24 cellular contexts compared by ENCODE assay signal in genomic region chrX:134821901-134822300, GRCh38. TPM values are rescaled to one million over a fixed set of nuclear protein-coding genes. Genes with fewer than 3 reads are reported as not detected.
DNase-seq lines count a peak whose midpoint lies in the region; ATAC-seq and TF ChIP-seq lines count a peak whose summit lies in the region.
"Had no signal": no experiment of that assay in that cellular context is flagged by ENCODE, and none has a peak within 500 bp of the region (broad histone marks: within the 10 kb centered on the region; RNA-seq: fewer than 3 reads in every experiment).

No MANE protein-coding gene starts in this region.

- no peaks in the 10 kb centered on the region for H3K27me3 ChIP-seq in WERI-Rb-1 (ENCODE audit: insufficient read depth, low read depth, severe bottlenecking)
- H3K27me3 ChIP-seq in lower lobe of right lung (ENCODE audit: low read depth), result no peaks in the 10 kb centered on the region
- no peaks in the 10 kb centered on the region for H3K27me3 ChIP-seq in subcutaneous abdominal adipose tissue (ENCODE audit: control insufficient read depth in 5 of 5, insufficient read depth in 4 of 5, low read length in 5 of 5)
- no peaks in the 10 kb centered on the region for H3K27me3 ChIP-seq in neuronal stem cell (ENCODE audit: control insufficient read depth in 3 of 3, insufficient read depth in 3 of 3, low read depth in 1 of 3, low read length in 3 of 3)
- H3K27me3 ChIP-seq: tibial artery had no signal

- H3K36me3 Mint-ChIP-seq in HFFc6 (ENCODE audit: low read depth), result no peaks in the 10 kb centered on the region

- no peak overlapping the region for H3K4me2 ChIP-seq in neuronal stem cell (ENCODE audit: insufficient read depth, low read length, poor library complexity, severe bottlenecking)
- H3K4me2 ChIP-seq: SK-N-SH had no signal

- no peaks in the 10 kb centered on the region for H3K79me1 ChIP-seq in neuronal stem cell (ENCODE audit: low read depth, low read length)

- H3K4me3 Mint-ChIP-seq in HFFc6, result no peak overlapping the region
- H3K4me3 Mint-ChIP-seq: activated CD4-positive, alpha-beta T cell treated with anti-CD3 and anti-CD28 coated beads for 36 hours; activated naive CD8-positive, alpha-beta T cell treated with anti-CD3 and anti-CD28 coated beads, Interleukin-2, amount 50 U/mL, for 24 hours; CD4-positive, alpha-beta memory T cell; stimulated activated naive B cell treated with anti-CD40 and anti-IgM and Interleukin-4, amounts not matched to agents 10 μg/mL and 1 μg/mL and 100 μg/mL, for 72 hours had no signal

- no peak overlapping the region for H2AFZ ChIP-seq in neuronal stem cell (ENCODE audit: low read length)

- no peak overlapping the region for H2BK12ac ChIP-seq in neuronal stem cell (ENCODE audit: low read length)

- H3K4me3 ChIP-seq in WERI-Rb-1 (ENCODE audit: low read depth, low read length) (no peak overlapping the region), lower lobe of right lung (no peak overlapping the region), subcutaneous abdominal adipose tissue (ENCODE audit: low read depth in 1 of 5, low read length in 5 of 5) (no peak overlapping the region), neuronal stem cell (ENCODE audit: low read length in 2 of 2) (no peak overlapping the region)
- H3K4me3 ChIP-seq: tibial artery had no signal

- H3K18ac ChIP-seq in neuronal stem cell (ENCODE audit: low read length), result no peak overlapping the region

- H3K4me1 ChIP-seq in lower lobe of right lung (no peaks in the 10 kb centered on the region), subcutaneous abdominal adipose tissue (ENCODE audit: control insufficient read depth in 5 of 5, insufficient read depth in 5 of 5, low read length in 5 of 5) (peaks cover 0 to 8% (median 0%) of the 10 kb centered on the region in 5 donors), neuronal stem cell (ENCODE audit: control insufficient read depth in 2 of 2, insufficient read depth in 1 of 2, low read depth in 1 of 2, low read length in 2 of 2) (no peaks in the 10 kb centered on the region)
- H3K4me1 ChIP-seq: tibial artery had no signal

- H2BK15ac ChIP-seq in neuronal stem cell (ENCODE audit: low read length), result no peak overlapping the region

- no peak for TF ChIP-seq CTCF in HFFc6 (IDR thresholded peaks at IDR 0.05)
- no peak for TF ChIP-seq CTCF in WERI-Rb-1 (IDR thresholded peaks at IDR 0.05; ENCODE audit: low read depth, low read length)
- no peak for TF ChIP-seq CTCF in lower lobe of right lung (IDR thresholded peaks at IDR 0.05)

- intact Hi-C loops in lower lobe of right lung (cut with DNase I), result no loop called here

- no peak overlapping the region for H3K4ac ChIP-seq in neuronal stem cell (ENCODE audit: low read length)

- H3K9ac ChIP-seq in subcutaneous abdominal adipose tissue (ENCODE audit: low read length in 5 of 5) (peak overlapping the region in 1 of 5 donors; percentile 3), neuronal stem cell (ENCODE audit: low read depth, low read length, poor library complexity) (no peak overlapping the region)
- H3K9ac ChIP-seq: SK-N-SH had no signal

- no peak for DNase-seq in HFFc6
- peak; percentile 20 for DNase-seq in WERI-Rb-1
- no peak for DNase-seq in lower lobe of right lung
- no peak for DNase-seq in stimulated activated naive CD8-positive, alpha-beta T cell treated with anti-CD3 and anti-CD28 coated beads, Interleukin-15, Interleukin-2, amounts not matched to agents 100 U/mL and 50 U/mL, for 24 hours
- no peak for DNase-seq in 8988T
- DNase-seq in neuronal stem cell (ENCODE audit: low spot score), result no peak
- DNase-seq: activated CD4-positive, alpha-beta T cell treated with anti-CD3 and anti-CD28 coated beads for 36 hours; activated CD8-positive, alpha-beta memory T cell treated with anti-CD3 and anti-CD28 coated beads for 24 hours; activated gamma-delta T cell treated with Interleukin-2 at 50 U/mL for 16 hours; activated naive CD8-positive, alpha-beta T cell treated with anti-CD3 and anti-CD28 coated beads, Interleukin-2, amount 50 U/mL, for 24 hours; activated T-cell treated with anti-CD3 and anti-CD28 coated beads, Interleukin-2, amount 50 U/mL, for 1 hour; CD4-positive, alpha-beta memory T cell; DMS 273 treated with DMSO at 0.1 percent for 48 hours; effector CD4-positive, alpha-beta T cell; NCI-H2171 treated with DMSO at 0.1 percent for 48 hours; NCI-H524 treated with DMSO at 0.1 percent for 48 hours; RPMI8226; SK-N-SH; stimulated activated CD4-positive, alpha-beta T cell treated with anti-CD3 and anti-CD28 coated beads, Interleukin-12 subunit alpha, Interleukin-12 subunit beta, amount 100 ng/mL, for 4 hours; stimulated activated CD4-positive, alpha-beta T cell treated with anti-CD3 and anti-CD28 coated beads, Interleukin-4, amount 100 ng/mL, for 24 hours; stimulated activated naive B cell treated with anti-CD40 and anti-IgM and Interleukin-4, amounts not matched to agents 10 μg/mL and 1 μg/mL and 100 μg/mL, for 72 hours; T-helper 2 cell had no signal

- H2AK5ac ChIP-seq in neuronal stem cell (ENCODE audit: low read depth, low read length), result no peak overlapping the region

- no peak for ATAC-seq in lower lobe of right lung
- no peak for ATAC-seq in stimulated activated naive CD8-positive, alpha-beta T cell treated with anti-CD3 and anti-CD28 coated beads, Interleukin-15, Interleukin-2, amounts not matched to agents 100 U/mL and 50 U/mL, for 24 hours
- ATAC-seq: activated CD4-positive, alpha-beta T cell treated with anti-CD3 and anti-CD28 coated beads for 36 hours; activated naive CD8-positive, alpha-beta T cell treated with anti-CD3 and anti-CD28 coated beads, Interleukin-2, amount 50 U/mL, for 24 hours; stimulated activated naive B cell treated with anti-CD40 and anti-IgM and Interleukin-4, amounts not matched to agents 10 μg/mL and 1 μg/mL and 100 μg/mL, for 72 hours had no signal

- no peak overlapping the region for H4K91ac ChIP-seq in neuronal stem cell (ENCODE audit: low read depth, low read length, poor library complexity)

- no CpG with 5 or more reads among the region's 1 CpG for WGBS in neuronal stem cell (ENCODE audit: extremely low coverage in 2 of 2, insufficient read length in 2 of 2, insufficient replicate concordance in 1 of 2), 2 donors

- no peak overlapping the region for H2BK120ac ChIP-seq in neuronal stem cell (ENCODE audit: low read depth, low read length)

- H2BK5ac ChIP-seq in neuronal stem cell (ENCODE audit: low read length), result no peak overlapping the region

- no peak overlapping the region for H3K23ac ChIP-seq in neuronal stem cell (ENCODE audit: low read depth, low read length, poor library complexity)

- no peak overlapping the region for H3K14ac ChIP-seq in neuronal stem cell (ENCODE audit: low read length)

- H3K4me1 Mint-ChIP-seq in HFFc6 (ENCODE audit: low read depth), result peaks cover 18% of the 10 kb centered on the region
- H3K4me1 Mint-ChIP-seq: activated naive CD8-positive, alpha-beta T cell treated with anti-CD3 and anti-CD28 coated beads, Interleukin-2, amount 50 U/mL, for 24 hours; stimulated activated naive B cell treated with anti-CD40 and anti-IgM and Interleukin-4, amounts not matched to agents 10 μg/mL and 1 μg/mL and 100 μg/mL, for 72 hours had no signal

- no peak overlapping the region for H3K27ac ChIP-seq in WERI-Rb-1
- H3K27ac ChIP-seq in lower lobe of right lung, result peak overlapping the region; percentile 33
- H3K27ac ChIP-seq in subcutaneous abdominal adipose tissue (ENCODE audit: low read depth, low read length), result peak overlapping the region; percentile 47
- H3K27ac ChIP-seq in neuronal stem cell (replicated peaks; ENCODE audit: low read length), result no peak overlapping the region
- H3K27ac ChIP-seq: tibial artery had no signal

- peak overlapping the region; percentile 93; the same call in 1 of the 2 replicates for H3K27ac Mint-ChIP-seq in HFFc6
- H3K27ac Mint-ChIP-seq: activated naive CD8-positive, alpha-beta T cell treated with anti-CD3 and anti-CD28 coated beads, Interleukin-2, amount 50 U/mL, for 24 hours had no signal

- H3K9me3 ChIP-seq in WERI-Rb-1 (ENCODE audit: severe bottlenecking), result no peaks in the 10 kb centered on the region
- no peaks in the 10 kb centered on the region for H3K9me3 ChIP-seq in lower lobe of right lung
- H3K9me3 ChIP-seq in subcutaneous abdominal adipose tissue (ENCODE audit: control insufficient read depth in 5 of 5, low read length in 5 of 5), result no peaks in the 10 kb centered on the region
- H3K9me3 ChIP-seq in neuronal stem cell (replicated peaks in 1 of 2; ENCODE audit: control insufficient read depth in 2 of 2, insufficient read depth in 1 of 2, low read depth in 1 of 2, low read length in 2 of 2), result no peaks in the 10 kb centered on the region
- H3K9me3 ChIP-seq: SK-N-SH, tibial artery had no signal

- no peak overlapping the region for H4K8ac ChIP-seq in neuronal stem cell (ENCODE audit: low read depth, low read length)

- peaks cover 2% of the 10 kb centered on the region; the same call in 1 of the 2 replicates for H3K27me3 Mint-ChIP-seq in HFFc6 (ENCODE audit: insufficient read depth)
- H3K27me3 Mint-ChIP-seq: activated CD4-positive, alpha-beta T cell treated with anti-CD3 and anti-CD28 coated beads for 36 hours; activated naive CD8-positive, alpha-beta T cell treated with anti-CD3 and anti-CD28 coated beads, Interleukin-2, amount 50 U/mL, for 24 hours; CD4-positive, alpha-beta memory T cell; stimulated activated naive B cell treated with anti-CD40 and anti-IgM and Interleukin-4, amounts not matched to agents 10 μg/mL and 1 μg/mL and 100 μg/mL, for 72 hours had no signal

- H3K36me3 ChIP-seq in WERI-Rb-1 (no peaks in the 10 kb centered on the region), lower lobe of right lung (no peaks in the 10 kb centered on the region), subcutaneous abdominal adipose tissue (ENCODE audit: control insufficient read depth in 5 of 5, insufficient read depth in 5 of 5, low read length in 5 of 5) (no peaks in the 10 kb centered on the region), neuronal stem cell (replicated peaks in 1 of 2; ENCODE audit: control insufficient read depth in 2 of 2, insufficient read depth in 2 of 2, low read length in 2 of 2) (no peaks in the 10 kb centered on the region)
- H3K36me3 ChIP-seq: tibial artery had no signal

- no peaks in the 10 kb centered on the region for H3K9me3 Mint-ChIP-seq in HFFc6
- H3K9me3 Mint-ChIP-seq: activated naive CD8-positive, alpha-beta T cell treated with anti-CD3 and anti-CD28 coated beads, Interleukin-2, amount 50 U/mL, for 24 hours; stimulated activated naive B cell treated with anti-CD40 and anti-IgM and Interleukin-4, amounts not matched to agents 10 μg/mL and 1 μg/mL and 100 μg/mL, for 72 hours had no signal

RNA-seq across cellular contexts. Expression of gene PABIR2, which starts 24.9 kb away (rescaled TPM):
- 10 to 100 TPM; 18.8 to 26.3 (median 24.8) TPM for total RNA-seq in HFFc6 (2021; fragmentation: NEBNext Ultra II Directional; extraction: Animal tissue kit (Norgen Biotek cat#: 25700))
- total RNA-seq in lower lobe of right lung, result 17.0 TPM
- polyA plus RNA-seq in neuronal stem cell (2013, experiment 1 of 2), result 24.0 TPM
- polyA plus RNA-seq in neuronal stem cell (2013, experiment 2 of 2), result 22.6 TPM

Comparison
In these comparisons a context has a peak if more than half of its experiments do, and no peak if none do; other contexts are left out.
1. H3K27ac ChIP-seq: peak in lower lobe of right lung (single experiment) and subcutaneous abdominal adipose tissue (single experiment); none in WERI-Rb-1 (single experiment) and neuronal stem cell (single experiment).